8 cellular contexts compared by ENCODE assay signal in genomic region chr14:61662437-61663311, GRCh38. TPM values are rescaled to one million over a fixed set of nuclear protein-coding genes. Genes with fewer than 3 reads are reported as not detected.
DNase-seq lines count a peak whose midpoint lies in the region; ATAC-seq and TF ChIP-seq lines count a peak whose summit lies in the region.

No MANE protein-coding gene starts in this region.

- peak overlapping the region; percentile 16; the same call in 1 of the 2 replicates for H3K56ac ChIP-seq in IMR-90 (ENCODE audit: extremely low read depth, insufficient read depth, low read length)

- H3K27me3 Mint-ChIP-seq in WTC11 (ENCODE audit: low read depth) = no peaks in the 10 kb centered on the region
- H3K27me3 Mint-ChIP-seq in natural killer cell treated with Interleukin-12 subunit alpha and Interleukin-12 subunit beta and Interleukin-15 and Interleukin-18, amount 100 ng/mL, for 72 hours = no peaks in the 10 kb centered on the region

- in situ Hi-C loops in IMR-90 (cut with MboI; ENCODE audit: low sequenced_read_pairs) = no loop called here

- H3K4me3 ChIP-seq in IMR-90 (ENCODE audit: insufficient read depth, low read depth, low read length) = no peak overlapping the region
- no peak overlapping the region for H3K4me3 ChIP-seq in coronary artery

- H2AK5ac ChIP-seq in IMR-90 (ENCODE audit: low read depth, low read length) = peak overlapping the region; percentile 91

- H4K91ac ChIP-seq in IMR-90 (ENCODE audit: insufficient read depth, low read depth, low read length) = peak overlapping the region; percentile 89

- H3K4me2 ChIP-seq in IMR-90 (ENCODE audit: low read depth, low read length) = peak overlapping the region; percentile 72; the same call in 1 of the 2 replicates

- H3K4me1 Mint-ChIP-seq in WTC11 = peaks cover 13% of the 10 kb centered on the region
- peaks cover 61 to 74% of the 10 kb centered on the region in 2 donors for H3K4me1 Mint-ChIP-seq in natural killer cell treated with Interleukin-12 subunit alpha and Interleukin-12 subunit beta and Interleukin-15 and Interleukin-18, amount 100 ng/mL, for 72 hours (ENCODE audit: low read depth in 2 of 2)

- no peak for TF ChIP-seq POLR2A in IMR-90 (IDR thresholded peaks at IDR 0.05; ENCODE audit: low read depth, low read length)

- intact Hi-C loops in IMR-90 (cut with micrococcal nuclease) = no loop called here

- no TSS peak for BruUV-seq in IMR-90 (replicated peaks; lab: Mats Ljungman, UMichigan)

- WGBS in IMR-90 (ENCODE audit: extremely low coverage in 2 of 2, insufficient read length in 1 of 2), 2 experiments = 100% methylated on average over 1 of the region's 13 CpGs; no CpG with 5 or more reads in 1 of the 2 experiments

- DNase-seq in IMR-90 = peak; percentile 75
- no peak for DNase-seq in WTC11 (ENCODE audit: low spot score)
- DNase-seq in coronary artery (ENCODE audit: low spot score) = no peak
- DNase-seq in natural killer cell treated with Interleukin-12 subunit alpha and Interleukin-12 subunit beta and Interleukin-15 and Interleukin-18, amount 100 ng/mL, for 72 hours (ENCODE audit: low spot score) = peak; percentile 90
- no peak for DNase-seq in NCI-H128 (lab: John Stamatoyannopoulos, UW; ENCODE audit: unreplicated experiment)
- DNase-seq in NCI-H1048 (lab: John Stamatoyannopoulos, UW) = no peak

- H2BK5ac ChIP-seq in IMR-90 (ENCODE audit: low read depth, low read length, poor library complexity, severe bottlenecking) = peak overlapping the region; percentile 76

- H3K79me1 ChIP-seq in IMR-90 (ENCODE audit: low read depth in 1 of 2, low read length in 2 of 2) = peaks cover 0 to 5% of the 10 kb centered on the region in 2 experiments; a peak in 1 of 4 replicates

- dilution Hi-C loops in IMR-90 (cut with HindIII; ENCODE audit: low sequenced_read_pairs, unreplicated experiment) = no loop called here

- H2BK120ac ChIP-seq in IMR-90 (ENCODE audit: low read depth, low read length) = peak overlapping the region; percentile 92

- ATAC-seq in GM21528 (IDR thresholded peaks at IDR 0.05; ENCODE audit: low FRiP score, unreplicated experiment) = peak; percentile 77
- ATAC-seq in IMR-90 (ENCODE audit: low read depth) = peak; percentile 47
- ATAC-seq in WTC11 = no peak
- peak; percentile 92 for ATAC-seq in natural killer cell treated with Interleukin-12 subunit alpha and Interleukin-12 subunit beta and Interleukin-15 and Interleukin-18, amount 100 ng/mL, for 72 hours

- H3K9ac ChIP-seq in IMR-90 (ENCODE audit: low read depth, low read length) = no peak overlapping the region

- H3K9me1 ChIP-seq in IMR-90 (ENCODE audit: insufficient read depth, low read length) = peaks cover 7% of the 10 kb centered on the region

- CTCF ChIA-PET in IMR-90 (lab: Yijun Ruan, JAX) = no interaction called here
- CTCF ChIA-PET in WTC11 (lab: Charles Lee) = no interaction called here

- H3K23ac ChIP-seq in IMR-90 (ENCODE audit: low read depth, low read length) = peak overlapping the region; percentile 83

- H4K20me1 ChIP-seq in IMR-90 (ENCODE audit: insufficient read depth, low read length) = no peaks in the 10 kb centered on the region

- H4K5ac ChIP-seq in IMR-90 (ENCODE audit: low read depth, low read length) = peak overlapping the region; percentile 31

- peak; percentile 14; the same call in 1 of the 3 replicates for TF ChIP-seq CTCF in GM12872 (IDR thresholded peaks at IDR 0.05; ENCODE audit: insufficient read depth, low read depth, low read length)
- TF ChIP-seq CTCF in IMR-90 (conservative IDR thresholded peaks at IDR 0.05; ENCODE audit: low read depth, low read length) = no peak
- TF ChIP-seq CTCF in WTC11 (IDR thresholded peaks at IDR 0.05) = no peak
- TF ChIP-seq CTCF in coronary artery (IDR thresholded peaks at IDR 0.05) = no peak

- H3K9me3 ChIP-seq in IMR-90 (ENCODE audit: control insufficient read depth, insufficient read depth, low read length) = no peaks in the 10 kb centered on the region

- H3K14ac ChIP-seq in IMR-90 (replicated peaks; ENCODE audit: low read depth, low read length) = peak overlapping the region; percentile 96

- peak overlapping the region; percentile 96 for H2BK20ac ChIP-seq in IMR-90 (ENCODE audit: low read depth, low read length)

- TF ChIP-seq RAD21 in IMR-90 (IDR thresholded peaks at IDR 0.05; ENCODE audit: low read length) = no peak

- no peak overlapping the region for H3K27ac Mint-ChIP-seq in WTC11
- H3K27ac Mint-ChIP-seq in natural killer cell treated with Interleukin-12 subunit alpha and Interleukin-12 subunit beta and Interleukin-15 and Interleukin-18, amount 100 ng/mL, for 72 hours = no peak overlapping the region

- H3K27me3 ChIP-seq in IMR-90 (ENCODE audit: control insufficient read depth, insufficient read depth, low read length) = no peaks in the 10 kb centered on the region

- no peaks in the 10 kb centered on the region for H3K36me3 Mint-ChIP-seq in WTC11
- H3K36me3 Mint-ChIP-seq in natural killer cell treated with Interleukin-12 subunit alpha and Interleukin-12 subunit beta and Interleukin-15 and Interleukin-18, amount 100 ng/mL, for 72 hours = peaks cover 1% of the 10 kb centered on the region

- no peaks in the 10 kb centered on the region for H3K36me3 ChIP-seq in IMR-90 (ENCODE audit: control insufficient read depth, insufficient read depth, low read length)

- H3K4me1 ChIP-seq in IMR-90 (ENCODE audit: control insufficient read depth, insufficient read depth, low read length) = peaks cover 14% of the 10 kb centered on the region

- H3K9me3 Mint-ChIP-seq in WTC11 = peaks cover 5% of the 10 kb centered on the region; the same call in 1 of the 2 replicates
- no peaks in the 10 kb centered on the region for H3K9me3 Mint-ChIP-seq in natural killer cell treated with Interleukin-12 subunit alpha and Interleukin-12 subunit beta and Interleukin-15 and Interleukin-18, amount 100 ng/mL, for 72 hours

- peak overlapping the region; percentile 58 for H2AK9ac ChIP-seq in IMR-90 (replicated peaks; ENCODE audit: low read depth, low read length, poor library complexity)

- H3K4ac ChIP-seq in IMR-90 (ENCODE audit: low read depth, low read length) = peak overlapping the region; percentile 93

- no peak overlapping the region for H3K4me3 Mint-ChIP-seq in WTC11
- peak overlapping the region; percentile 78 for H3K4me3 Mint-ChIP-seq in natural killer cell treated with Interleukin-12 subunit alpha and Interleukin-12 subunit beta and Interleukin-15 and Interleukin-18, amount 100 ng/mL, for 72 hours

- peak overlapping the region; percentile 69 for H2AFZ ChIP-seq in IMR-90 (replicated peaks; ENCODE audit: low read length, poor library complexity)

- H3K27ac ChIP-seq in IMR-90 (ENCODE audit: insufficient read depth, low read length) = peak overlapping the region; percentile 59
- peak overlapping the region; percentile 26 to 56 for H3K27ac ChIP-seq in coronary artery

- H2BK15ac ChIP-seq in IMR-90 (ENCODE audit: low read depth, low read length) = peak overlapping the region; percentile 90; the same call in 2 of the 3 replicates

- peak overlapping the region; percentile 52 to 93 for H4K8ac ChIP-seq in IMR-90 (ENCODE audit: low read depth in 2 of 2, low read length in 2 of 2)

- POLR2A ChIA-PET in IMR-90 (lab: Charles Lee; ENCODE audit: unreplicated experiment) = no interaction called here
- POLR2A ChIA-PET in WTC11 (lab: Charles Lee) = no interaction called here

- H3K18ac ChIP-seq in IMR-90 (ENCODE audit: low read depth, low read length) = peak overlapping the region; percentile 33

TF ChIP-seq in IMR-90, 13 proteins besides CTCF, POLR2A, EP300 and RAD21 (continues in another document):
- no peak for TF ChIP-seq SMC3 (IDR thresholded peaks at IDR 0.05; ENCODE audit: low read depth, low read length)
- TF ChIP-seq RCOR1 (IDR thresholded peaks at IDR 0.05; ENCODE audit: insufficient replicate concordance, low read length) = no peak
- peak; percentile 38; the same call in 1 of the 2 replicates for TF ChIP-seq USF2 (IDR thresholded peaks at IDR 0.05; ENCODE audit: low read depth, low read length)

TF ChIP-seq in WTC11, 78 proteins besides CTCF, POLR2A, EP300 and RAD21 (continues in another document):
- no peak for TF ChIP-seq ZNF532 (CRISPR knock-in tag; IDR thresholded peaks at IDR 0.05; ENCODE audit: borderline replicate concordance)

RNA-seq across cellular contexts. Expression of gene HIF1A, which starts 32.6 kb away (rescaled TPM):
- total RNA-seq in IMR-90 (2012; rRNA removed) (301 and 493 TPM in 2 replicates), WTC11 (2021) (146 to 165 TPM (median 153 TPM) in 3 replicates)
- 86.9 and 128 TPM in 2 replicates for polyA plus RNA-seq in IMR-90 (2012; rRNA removed)
- polyA plus RNA-seq in IMR-90 (2012; cell fraction: cytosol; rRNA removed) = 20.1 and 33.1 TPM in 2 replicates
- polyA plus RNA-seq in IMR-90 (2012; cell fraction: nucleus; rRNA removed; ENCODE audit: low replicate concordance) = 16.8 and 161 TPM in 2 replicates
- 100 to 1,000 TPM; 452 to 579 TPM for total RNA-seq in natural killer cell treated with Interleukin-12 subunit alpha and Interleukin-12 subunit beta and Interleukin-15 and Interleukin-18, amount 100 ng/mL, for 72 hours

Comparison
In these comparisons a context has a peak if more than half of its experiments do, and no peak if none do; other contexts are left out.
1. DNase-seq: peak in IMR-90 (single experiment) and natural killer cell treated with Interleukin-12 subunit alpha and Interleukin-12 subunit beta and Interleukin-15 and Interleukin-18, amount 100 ng/mL, for 72 hours (single experiment); none in WTC11 (single experiment), coronary artery (single experiment), NCI-H128 (single experiment) and NCI-H1048 (single experiment).